ENCODE assay signal across 8 cellular contexts in genomic region chr2:96205238-96205637, GRCh38. TPM values are rescaled to one million over a fixed set of nuclear protein-coding genes. Genes with fewer than 3 reads are reported as not detected.
DNase-seq lines count a peak whose midpoint lies in the region; ATAC-seq, FAIRE-seq and TF ChIP-seq lines count a peak whose summit lies in the region.

No MANE protein-coding gene starts in this region.

- FAIRE-seq in HepG2 (lab: Jason Lieb, UNC) (no peak), astrocyte (lab: Jason Lieb, UNC) (no peak)

- CTCF ChIA-PET in HepG2 (lab: Yijun Ruan, JAX; ENCODE audit: low intra/inter-chr PET ratio, low total read pairs): no interaction called here

- H3K27ac ChIP-seq in HepG2 (ENCODE audit: extremely low read length, insufficient read depth, low read length) (no peak overlapping the region), right lobe of liver (peak overlapping the region in 1 of 3 donors; percentile 20), astrocyte (ENCODE audit: low read depth, low read length) (no peak overlapping the region)

- no peak for TF ChIP-seq RAD21 in HepG2 (CRISPR knock-in tag; IDR thresholded peaks at IDR 0.05)

- no peaks in the 10 kb centered on the region for H3K9me3 Mint-ChIP-seq in astrocyte (ENCODE audit: unreplicated experiment)

- peak overlapping the region; percentile 66 for H3K4me2 ChIP-seq in HepG2 (ENCODE audit: low read depth, low read length)
- H3K4me2 ChIP-seq in astrocyte (ENCODE audit: low read length): peak overlapping the region; percentile 61

- H4K20me1 ChIP-seq in HepG2 (ENCODE audit: insufficient read depth, low read length) (peaks cover 76% of the 10 kb centered on the region), astrocyte (ENCODE audit: insufficient read depth, low read length) (peaks cover 74% of the 10 kb centered on the region)

- H3K4me1 ChIP-seq in HepG2 (ENCODE audit: insufficient read depth, low read length) (peaks cover 82% of the 10 kb centered on the region), right lobe of liver (peaks cover 0 to 76% (median 22%) of the 10 kb centered on the region in 4 donors), astrocyte (ENCODE audit: insufficient read depth, low read length) (peaks cover 34% of the 10 kb centered on the region)

- TF ChIP-seq POLR2A in HepG2 (IDR thresholded peaks at IDR 0.05; ENCODE audit: insufficient read depth in 1 of 2, low read depth in 2 of 2, low read length in 2 of 2) (no peak), right lobe of liver (IDR thresholded peaks at IDR 0.05) (no peak)

- no peak for TF ChIP-seq EP300 in HepG2 (IDR thresholded peaks at IDR 0.05; ENCODE audit: low read depth in 2 of 2, low read length in 2 of 2)
- no peak for TF ChIP-seq EP300 in HepG2 (CRISPR knock-in tag; IDR thresholded peaks at IDR 0.05; ENCODE audit: borderline replicate concordance)

- BruUV-seq in HepG2 (replicated peaks; lab: Mats Ljungman, UMichigan): no TSS peak

- no peaks in the 10 kb centered on the region; a peak in 1 of 5 replicates for H3K27me3 ChIP-seq in HepG2 (ENCODE audit: control insufficient read depth in 1 of 2, insufficient read depth in 2 of 2, low read length in 2 of 2)
- H3K27me3 ChIP-seq in right lobe of liver: no peaks in the 10 kb centered on the region
- H3K27me3 ChIP-seq in astrocyte (ENCODE audit: insufficient read depth, low read length): no peaks in the 10 kb centered on the region

- no peaks in the 10 kb centered on the region for H3K27me3 Mint-ChIP-seq in astrocyte (ENCODE audit: low read depth, unreplicated experiment)

- H2AFZ ChIP-seq in HepG2 (ENCODE audit: low read length): no peak overlapping the region
- no peak overlapping the region for H2AFZ ChIP-seq in astrocyte (ENCODE audit: low read depth, low read length)

- peak overlapping the region; percentile 77 for H3K4me3 Mint-ChIP-seq in astrocyte (ENCODE audit: unreplicated experiment)

- H3K9ac ChIP-seq in HepG2 (ENCODE audit: insufficient read depth, low read depth, low read length): peak overlapping the region; percentile 14; the same call in 1 of the 2 replicates
- H3K9ac ChIP-seq in astrocyte (ENCODE audit: low read length): peak overlapping the region; percentile 17

- H3K4me3 ChIP-seq in HepG2 (replicated peaks in 1 of 3; ENCODE audit: insufficient read depth in 1 of 3, low read depth in 2 of 3, low read length in 3 of 3) (peak overlapping the region in 2 of 3 experiments; percentile 19 to 32; a peak in 3 of 6 replicates), right lobe of liver (no peak overlapping the region), astrocyte (ENCODE audit: insufficient read depth, low read depth, low read length) (peak overlapping the region; percentile 4)

- H3K36me3 Mint-ChIP-seq in astrocyte (ENCODE audit: low read depth, unreplicated experiment): peaks cover 4% of the 10 kb centered on the region

- H3K9me3 ChIP-seq in HepG2 (ENCODE audit: low read length): no peaks in the 10 kb centered on the region
- H3K9me3 ChIP-seq in right lobe of liver: no peaks in the 10 kb centered on the region
- no peaks in the 10 kb centered on the region for H3K9me3 ChIP-seq in astrocyte (ENCODE audit: insufficient read depth, low read depth, low read length)

- H3K36me3 ChIP-seq in HepG2 (replicated peaks in 1 of 2; ENCODE audit: control insufficient read depth in 1 of 2, insufficient read depth in 2 of 2, low read length in 2 of 2) (peaks cover 4 to 11% of the 10 kb centered on the region in 2 experiments; a peak in 3 of 5 replicates), right lobe of liver (no peaks in the 10 kb centered on the region), astrocyte (ENCODE audit: insufficient read depth, low read length) (no peaks in the 10 kb centered on the region)

- peaks cover 39% of the 10 kb centered on the region for H3K4me1 Mint-ChIP-seq in astrocyte (ENCODE audit: low read depth, unreplicated experiment)

- DNase-seq in HepG2 (ENCODE audit: low spot score) (no peak), right lobe of liver (no peak), astrocyte (ENCODE audit: low read depth) (peak; percentile 14), lung microvascular endothelial cell (ENCODE audit: low read depth in 2 of 2) (peak; percentile 20 to 80), SIG-M5 (lab: John Stamatoyannopoulos, UW) (no peak)

- intact Hi-C loops in HepG2 (cut with micrococcal nuclease; ENCODE audit: unreplicated experiment): loop anchor here (10.0 kb wide), 1 partner anchor 120 kb away; the partner anchor contains the start of gene ITPRIPL1
- intact Hi-C loops in right lobe of liver (cut with DNase I): no loop called here

- in situ Hi-C loops in HepG2 (cut with HindIII; ENCODE audit: extremely low pct_ligation_motif_present, low pct_unique_long_range_greater_than_20kb): loop anchor here (5.0 kb wide), 1 partner anchor 57 kb away; no protein-coding TSS in a partner anchor

- POLR2A ChIA-PET in HepG2 (lab: Yijun Ruan, JAX): interaction anchor here (0.8 to 1.1 kb wide), 2 partner anchors 61 to 68 kb away, joined by 3 to 5 read pairs; partner anchors contain the start of genes CIAO1 and TMEM127

- no peak for ATAC-seq in HepG2
- ATAC-seq in right lobe of liver: no peak
- no peak for ATAC-seq in GM18858 (IDR thresholded peaks at IDR 0.05; ENCODE audit: unreplicated experiment)
- ATAC-seq in GM21825 (IDR thresholded peaks at IDR 0.05; ENCODE audit: unreplicated experiment): no peak
- ATAC-seq in GM18511 (IDR thresholded peaks at IDR 0.05; ENCODE audit: unreplicated experiment): no peak

- no peak overlapping the region for H3K27ac Mint-ChIP-seq in astrocyte (ENCODE audit: unreplicated experiment)

- H3K79me2 ChIP-seq in HepG2 (ENCODE audit: insufficient read depth, low read length): peaks cover 91% of the 10 kb centered on the region
- peaks cover 96% of the 10 kb centered on the region for H3K79me2 ChIP-seq in astrocyte (ENCODE audit: insufficient read depth, low read length)

- TF ChIP-seq CTCF in HepG2 (CRISPR knock-in tag; IDR thresholded peaks at IDR 0.05) (no peak), right lobe of liver (IDR thresholded peaks at IDR 0.05) (no peak), astrocyte (IDR thresholded peaks at IDR 0.05; ENCODE audit: insufficient read depth, low read depth, low read length) (no peak)

- WGBS in HepG2 (ENCODE audit: low lambda C conversion rate): 79% methylated on average over 4 of the region's 4 CpGs
- WGBS in right lobe of liver (ENCODE audit: insufficient coverage, low coverage, low lambda C conversion rate, missing lambda C conversion rate): 25% methylated on average over 4 of the region's 4 CpGs

RNA-seq across cellular contexts. Expression of gene STARD7, which starts 3.4 kb away (rescaled TPM):
- total RNA-seq in HepG2 (2016; rRNA removed; fragmentation: Illumina TruSeq; extraction: Trizol) (300 and 332 TPM in 2 replicates), right lobe of liver (10 to 100 TPM; 52.8 to 83.9 (median 65.4) TPM), astrocyte (101 and 103 TPM in 2 replicates), lung microvascular endothelial cell (191 and 262 TPM in 2 replicates)
- 45.1 and 56.7 TPM in 2 replicates for total RNA-seq in HepG2 (2016; cell fraction: cytosol; rRNA removed; fragmentation: Illumina TruSeq; extraction: Trizol; ENCODE audit: low read depth)
- 302 and 329 TPM in 2 replicates for total RNA-seq in HepG2 (2016; cell fraction: insoluble cytoplasmic fraction; rRNA removed; fragmentation: Illumina TruSeq; extraction: Trizol)
- 220 and 258 TPM in 2 replicates for total RNA-seq in HepG2 (2016; cell fraction: membrane; rRNA removed; fragmentation: Illumina TruSeq; extraction: Trizol)
- 168 and 191 TPM in 2 replicates for total RNA-seq in HepG2 (2016; cell fraction: nucleus; rRNA removed; fragmentation: Illumina TruSeq; extraction: Trizol)
- 67.2 and 88.2 TPM in 2 replicates for polyA plus RNA-seq in HepG2 (2011; rRNA removed)
- 44.2 and 66.6 TPM in 2 replicates for polyA plus RNA-seq in HepG2 (2011; cell fraction: cytosol; rRNA removed)
- 90.2 and 107 TPM in 2 replicates for polyA plus RNA-seq in HepG2 (2011; cell fraction: nucleus; rRNA removed)
- 93.8 and 117 TPM in 2 replicates for polyA plus RNA-seq in HepG2 (2012)
- polyA plus RNA-seq in HepG2 (2016; cell fraction: cytosol; fragmentation: Illumina TruSeq; extraction: Trizol; ENCODE audit: low read depth): 26.0 and 34.9 TPM in 2 replicates
- polyA plus RNA-seq in HepG2 (2016; cell fraction: insoluble cytoplasmic fraction; fragmentation: Illumina TruSeq; extraction: Trizol; ENCODE audit: low read depth): 237 and 245 TPM in 2 replicates
- polyA plus RNA-seq in HepG2 (2016; cell fraction: membrane; fragmentation: Illumina TruSeq; extraction: Trizol; ENCODE audit: low read depth): 111 and 128 TPM in 2 replicates
- 205 and 220 TPM in 2 replicates for polyA plus RNA-seq in HepG2 (2016; cell fraction: nucleus; fragmentation: Illumina TruSeq; extraction: Trizol; ENCODE audit: insufficient read depth, low read depth)
- 78.3 and 92.3 TPM in 2 replicates for polyA minus RNA-seq in HepG2 (2011; rRNA and poly(A)+ RNA removed; ENCODE audit: low replicate concordance)
- 89.8 and 100 TPM in 2 replicates for polyA minus RNA-seq in HepG2 (2011; cell fraction: cytosol; rRNA and poly(A)+ RNA removed)
- 137 and 187 TPM in 2 replicates for polyA minus RNA-seq in HepG2 (2011; cell fraction: nucleus; rRNA and poly(A)+ RNA removed)

RNA-seq across cellular contexts. Expression of gene DUSP2, which starts 60.0 kb away (rescaled TPM):
- total RNA-seq in HepG2 (2016; rRNA removed; fragmentation: Illumina TruSeq; extraction: Trizol) (not detected in 2 replicates), right lobe of liver (1 to 10 TPM in 5 of 6 experiments, under 1 TPM in 1; 0.44 to 2.5 (median 1.2) TPM), astrocyte (0.84 and 0.95 TPM in 2 replicates), lung microvascular endothelial cell (0.22 and 0.99 TPM in 2 replicates)
- not detected in 2 replicates for total RNA-seq in HepG2 (2016; cell fraction: cytosol; rRNA removed; fragmentation: Illumina TruSeq; extraction: Trizol; ENCODE audit: low read depth)
- total RNA-seq in HepG2 (2016; cell fraction: insoluble cytoplasmic fraction; rRNA removed; fragmentation: Illumina TruSeq; extraction: Trizol): not detected in 2 replicates
- not detected in 2 replicates for total RNA-seq in HepG2 (2016; cell fraction: membrane; rRNA removed; fragmentation: Illumina TruSeq; extraction: Trizol)
- not detected in 2 replicates for total RNA-seq in HepG2 (2016; cell fraction: nucleus; rRNA removed; fragmentation: Illumina TruSeq; extraction: Trizol)
- not detected in 2 replicates for polyA plus RNA-seq in HepG2 (2011; rRNA removed)
- polyA plus RNA-seq in HepG2 (2011; cell fraction: cytosol; rRNA removed): 0.04 TPM in 1 of 2 replicates, not detected in the other
- 0.12 and 0.18 TPM in 2 replicates for polyA plus RNA-seq in HepG2 (2011; cell fraction: nucleus; rRNA removed)
- polyA plus RNA-seq in HepG2 (2012): not detected in 2 replicates
- polyA plus RNA-seq in HepG2 (2016; cell fraction: cytosol; fragmentation: Illumina TruSeq; extraction: Trizol; ENCODE audit: low read depth): not detected in 2 replicates
- not detected in 2 replicates for polyA plus RNA-seq in HepG2 (2016; cell fraction: insoluble cytoplasmic fraction; fragmentation: Illumina TruSeq; extraction: Trizol; ENCODE audit: low read depth)
- not detected in 2 replicates for polyA plus RNA-seq in HepG2 (2016; cell fraction: membrane; fragmentation: Illumina TruSeq; extraction: Trizol; ENCODE audit: low read depth)
- not detected in 2 replicates for polyA plus RNA-seq in HepG2 (2016; cell fraction: nucleus; fragmentation: Illumina TruSeq; extraction: Trizol; ENCODE audit: insufficient read depth, low read depth)
- polyA minus RNA-seq in HepG2 (2011; rRNA and poly(A)+ RNA removed; ENCODE audit: low replicate concordance): 103 TPM in 1 of 2 replicates, not detected in the other
- polyA minus RNA-seq in HepG2 (2011; cell fraction: cytosol; rRNA and poly(A)+ RNA removed): 0.69 and 1.3 TPM in 2 replicates
- 0.25 and 0.52 TPM in 2 replicates for polyA minus RNA-seq in HepG2 (2011; cell fraction: nucleus; rRNA and poly(A)+ RNA removed)

Comparison
In these comparisons a context has a peak if more than half of its experiments do, and no peak if none do; other contexts are left out.
1. H3K4me3 ChIP-seq: peak in HepG2 (2 of 3) and astrocyte (single experiment); none in right lobe of liver (0 of 3).
2. DNase-seq: peak in astrocyte (single experiment) and lung microvascular endothelial cell (2 of 2); none in HepG2 (single experiment), right lobe of liver (0 of 3) and SIG-M5 (single experiment).